ENCODE assay signal across 20 cellular contexts in the genomic region with DNA sequence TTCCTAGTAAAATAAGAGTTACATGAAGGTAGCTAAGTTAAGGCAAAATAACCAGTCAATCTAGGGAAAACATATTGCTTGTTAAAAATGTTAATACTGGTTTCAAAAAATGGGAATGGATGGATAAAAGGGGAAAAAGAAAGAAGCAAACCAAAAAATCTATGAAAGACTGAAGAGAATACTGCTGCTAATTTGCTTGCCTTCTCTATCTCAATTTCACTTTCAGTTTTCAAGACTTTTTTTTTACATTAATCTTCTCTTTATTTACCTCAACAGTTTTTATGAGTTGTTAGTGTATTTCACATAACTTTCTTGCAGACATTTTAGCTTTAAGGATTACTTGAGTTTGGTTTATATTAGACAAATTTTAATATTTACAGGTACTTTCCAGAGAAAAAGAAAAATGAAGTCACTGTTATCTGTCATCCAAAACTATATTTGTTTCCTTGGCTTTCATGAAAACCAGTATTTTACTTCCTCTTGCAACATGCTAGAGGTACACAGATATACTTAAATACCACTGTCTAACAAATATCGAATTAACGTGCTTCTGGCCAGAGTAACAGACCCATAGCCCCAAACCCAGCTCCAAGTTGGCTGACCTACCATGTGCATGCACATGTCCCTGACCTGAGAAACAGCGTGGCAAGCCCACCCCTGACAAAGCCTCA.
DNase-seq lines count a peak whose midpoint lies in the region; ATAC-seq lines count a peak whose summit lies in the region.
"Had no signal": no experiment of that assay in that cellular context is flagged by ENCODE, and none has a peak within 500 bp of the region (broad histone marks: within the 10 kb centered on the region; RNA-seq: fewer than 3 reads in every experiment).

No MANE protein-coding gene starts in this region.

- DNase-seq in NOMO-1 treated with DMSO at 0.1 percent for 48 hours (lab: John Stamatoyannopoulos, UW; ENCODE audit: unreplicated experiment) (peak; percentile 39), NOMO-1 treated with dmso at 0.1 percent for 144 hours (lab: John Stamatoyannopoulos, UW; ENCODE audit: unreplicated experiment) (no peak), immature natural killer cell (no peak)
- DNase-seq in effector CD8-positive, alpha-beta T cell (lab: John Stamatoyannopoulos, UW): no peak
- DNase-seq in activated CD4-positive, alpha-beta memory T cell treated with anti-CD3 and anti-CD28 coated beads, Interleukin-2, amount 10 ng/mL, durations not matched to agents 7 days and 5 days: no peak
- no peak for DNase-seq in stimulated activated CD8-positive, alpha-beta memory T cell treated with anti-CD3 and anti-CD28 coated beads, Interleukin-4, amount 100 ng/mL, for 48 hours
- DNase-seq: activated CD8-positive, alpha-beta memory T cell treated with anti-CD3 and anti-CD28 coated beads, Interleukin-2, amount 50 U/mL, for 4 hours; activated effector memory CD4-positive, alpha-beta T cell treated with anti-CD3 and anti-CD28 coated beads, Interleukin-2, amount 50 U/mL, for 16 hours; amygdala; caudate nucleus; effector CD4-positive, alpha-beta T cell; glutamatergic neuron; KG1; NCI-H1092 treated with DMSO at 0.1 percent for 48 hours; NCI-H2107; NCI-H524; SHP77; stimulated activated CD4-positive, alpha-beta T cell treated with anti-CD3 and anti-CD28 coated beads, Interleukin-12 subunit alpha, Interleukin-12 subunit beta, amount 100 ng/mL, for 4 hours had no signal

- peak overlapping the region in 4 of 5 donors; percentile 12 to 60 (median 34) for H3K4me3 Mint-ChIP-seq in immature natural killer cell
- H3K4me3 Mint-ChIP-seq in activated CD4-positive, alpha-beta memory T cell treated with anti-CD3 and anti-CD28 coated beads, Interleukin-2, amount 10 ng/mL, durations not matched to agents 7 days and 5 days: no peak overlapping the region

- H3K27me3 Mint-ChIP-seq in immature natural killer cell (ENCODE audit: low read depth in 3 of 3): no peaks in the 10 kb centered on the region
- H3K27me3 Mint-ChIP-seq in activated CD4-positive, alpha-beta memory T cell treated with anti-CD3 and anti-CD28 coated beads, Interleukin-2, amount 10 ng/mL, durations not matched to agents 7 days and 5 days: no peaks in the 10 kb centered on the region

- peaks cover 0 to 3% (median 0%) of the 10 kb centered on the region in 6 donors for H3K9me3 Mint-ChIP-seq in immature natural killer cell
- H3K9me3 Mint-ChIP-seq in activated CD4-positive, alpha-beta memory T cell treated with anti-CD3 and anti-CD28 coated beads, Interleukin-2, amount 10 ng/mL, durations not matched to agents 7 days and 5 days: no peaks in the 10 kb centered on the region

- ATAC-seq in GM21447 (IDR thresholded peaks at IDR 0.05; ENCODE audit: unreplicated experiment): peak; percentile 50
- ATAC-seq in HG03432 (IDR thresholded peaks at IDR 0.05; ENCODE audit: unreplicated experiment): peak; percentile 49

- peak overlapping the region in 1 of 6 donors; percentile 66 for H3K27ac Mint-ChIP-seq in immature natural killer cell
- H3K27ac Mint-ChIP-seq in activated CD4-positive, alpha-beta memory T cell treated with anti-CD3 and anti-CD28 coated beads, Interleukin-2, amount 10 ng/mL, durations not matched to agents 7 days and 5 days: no peak overlapping the region

- POLR2A ChIA-PET in activated CD4-positive, alpha-beta memory T cell treated with anti-CD3 and anti-CD28 coated beads, Interleukin-2, amount 10 ng/mL, durations not matched to agents 7 days and 5 days (lab: Charles Lee): no interaction called here

- CTCF ChIA-PET in activated CD4-positive, alpha-beta memory T cell treated with anti-CD3 and anti-CD28 coated beads, Interleukin-2, amount 10 ng/mL, durations not matched to agents 7 days and 5 days (lab: Charles Lee): no interaction called here

- H3K4me1 Mint-ChIP-seq in immature natural killer cell: peaks cover 4 to 11% of the 10 kb centered on the region in 2 donors
- no peaks in the 10 kb centered on the region for H3K4me1 Mint-ChIP-seq in activated CD4-positive, alpha-beta memory T cell treated with anti-CD3 and anti-CD28 coated beads, Interleukin-2, amount 10 ng/mL, durations not matched to agents 7 days and 5 days

- H3K36me3 Mint-ChIP-seq in immature natural killer cell: no peaks in the 10 kb centered on the region
- no peaks in the 10 kb centered on the region for H3K36me3 Mint-ChIP-seq in activated CD4-positive, alpha-beta memory T cell treated with anti-CD3 and anti-CD28 coated beads, Interleukin-2, amount 10 ng/mL, durations not matched to agents 7 days and 5 days (ENCODE audit: low read depth)
